17 cellular contexts compared by ENCODE assay signal in the genomic region with DNA sequence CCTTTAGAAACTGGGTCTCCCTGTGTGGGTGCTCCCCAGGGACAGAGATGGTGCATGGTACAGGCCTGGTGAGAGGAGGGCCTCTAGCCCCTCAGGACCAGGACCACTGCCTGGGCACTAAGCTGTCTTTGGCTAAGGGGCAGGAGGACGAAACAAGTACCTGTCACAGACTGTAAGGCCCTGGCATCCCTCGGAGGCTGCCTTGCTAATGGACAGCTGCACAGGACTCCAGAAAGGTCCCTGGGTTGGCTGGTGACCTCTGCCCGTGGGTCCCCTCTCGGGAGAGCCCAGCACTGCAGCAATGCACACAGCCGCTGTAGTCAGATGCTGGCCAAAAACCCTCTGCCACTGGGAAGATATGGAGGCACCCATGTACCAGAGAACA. TPM values are rescaled to one million over a fixed set of nuclear protein-coding genes. Genes with fewer than 3 reads are reported as not detected.
DNase-seq lines count a peak whose midpoint lies in the region; ATAC-seq and TF ChIP-seq lines count a peak whose summit lies in the region.
"Had no signal": no experiment of that assay in that cellular context is flagged by ENCODE, and none has a peak within 500 bp of the region (broad histone marks: within the 10 kb centered on the region; RNA-seq: fewer than 3 reads in every experiment).

No MANE protein-coding gene starts in this region.

- ATAC-seq in GM18498 (IDR thresholded peaks at IDR 0.05; ENCODE audit: unreplicated experiment), result no peak
- ATAC-seq: CD8-positive, alpha-beta T cell; naive thymus-derived CD4-positive, alpha-beta T cell had no signal

- H3K4me2 ChIP-seq in neuronal stem cell (ENCODE audit: insufficient read depth, low read length, poor library complexity, severe bottlenecking) (no peak overlapping the region), smooth muscle cell (no peak overlapping the region)

- no peak overlapping the region for H2BK5ac ChIP-seq in neuronal stem cell (ENCODE audit: low read length)

- H2BK15ac ChIP-seq in neuronal stem cell (ENCODE audit: low read length), result no peak overlapping the region

- H4K91ac ChIP-seq in neuronal stem cell (ENCODE audit: low read depth, low read length, poor library complexity), result no peak overlapping the region

- TF ChIP-seq CTCF in Peyer's patch (IDR thresholded peaks at IDR 0.05) (no peak), smooth muscle cell (IDR thresholded peaks at IDR 0.05; ENCODE audit: borderline replicate concordance, insufficient read depth, poor library complexity, severe bottlenecking) (no peak)

- H3K27ac ChIP-seq in Peyer's patch (peak overlapping the region in 3 of 4 donors; percentile 27 to 86 (median 82)), neuronal stem cell (replicated peaks; ENCODE audit: low read length) (no peak overlapping the region), urinary bladder (ENCODE audit: low read depth) (peak overlapping the region; percentile 38), smooth muscle cell (ENCODE audit: low read depth) (no peak overlapping the region)
- H3K27ac ChIP-seq: SK-N-MC had no signal

- H3K4ac ChIP-seq in neuronal stem cell (ENCODE audit: low read length), result no peak overlapping the region

- no peak overlapping the region for H3K14ac ChIP-seq in neuronal stem cell (ENCODE audit: low read length)

- DNase-seq in Peyer's patch (no peak), neuronal stem cell (ENCODE audit: low spot score) (no peak), epidermal melanocyte (ENCODE audit: insufficient read length, low spot score) (no peak), smooth muscle cell (lab: John Stamatoyannopoulos, UW; ENCODE audit: unreplicated experiment) (no peak)
- DNase-seq: activated T-cell treated with anti-CD3 and anti-CD28 coated beads, Interleukin-2, amount 50 U/mL, for 24 hours; CD8-positive, alpha-beta T cell; colonic mucosa; erythroblast; naive thymus-derived CD4-positive, alpha-beta T cell; retina; stimulated activated CD4-positive, alpha-beta T cell treated with anti-CD3 and anti-CD28 coated beads, Interleukin-4, amount 100 ng/mL, for 1 hour had no signal

- H3K9ac ChIP-seq in endocrine pancreas (ENCODE audit: control insufficient read depth, insufficient read depth, low read length) (peak overlapping the region; percentile 5), neuronal stem cell (ENCODE audit: low read depth, low read length, poor library complexity) (no peak overlapping the region), smooth muscle cell (ENCODE audit: low read depth) (no peak overlapping the region)

- no peak for TF ChIP-seq POLR2A in Peyer's patch (IDR thresholded peaks at IDR 0.05)

- peaks cover 6% of the 10 kb centered on the region for H3K79me2 ChIP-seq in smooth muscle cell (ENCODE audit: low read depth)

- no peak overlapping the region for H2AFZ ChIP-seq in neuronal stem cell (ENCODE audit: low read length)
- H2AFZ ChIP-seq in smooth muscle cell (ENCODE audit: low read depth), result no peak overlapping the region

- H3K9me3 ChIP-seq in Peyer's patch (no peaks in the 10 kb centered on the region), endocrine pancreas (ENCODE audit: control insufficient read depth, low read length) (no peaks in the 10 kb centered on the region), neuronal stem cell (replicated peaks in 1 of 2; ENCODE audit: control insufficient read depth in 2 of 2, insufficient read depth in 1 of 2, low read depth in 1 of 2, low read length in 2 of 2) (no peaks in the 10 kb centered on the region), smooth muscle cell (replicated peaks; ENCODE audit: low read depth) (no peaks in the 10 kb centered on the region)
- H3K9me3 ChIP-seq: colonic mucosa, HAP-1 had no signal

- H3K4me3 ChIP-seq in Peyer's patch (no peak overlapping the region), endocrine pancreas (ENCODE audit: control insufficient read depth, insufficient read depth, low read length) (no peak overlapping the region), neuronal stem cell (ENCODE audit: low read length in 2 of 2) (no peak overlapping the region), urinary bladder (ENCODE audit: low read depth, low read length) (no peak overlapping the region), smooth muscle cell (no peak overlapping the region)
- H3K4me3 ChIP-seq: colonic mucosa, HAP-1, K562, SK-N-MC had no signal

- peak overlapping the region; percentile 11 for H2AK5ac ChIP-seq in neuronal stem cell (ENCODE audit: low read depth, low read length)

- no peak overlapping the region for H2BK12ac ChIP-seq in neuronal stem cell (ENCODE audit: low read length)

- no peak overlapping the region for H4K8ac ChIP-seq in neuronal stem cell (ENCODE audit: low read depth, low read length)

- peak overlapping the region; percentile 19 for H3K23ac ChIP-seq in neuronal stem cell (ENCODE audit: low read depth, low read length, poor library complexity)

- peaks cover 27% of the 10 kb centered on the region for H4K20me1 ChIP-seq in smooth muscle cell (ENCODE audit: low read depth)

- peak overlapping the region; percentile 16 for H3K18ac ChIP-seq in neuronal stem cell (ENCODE audit: low read length)

- H3K4me1 ChIP-seq in Peyer's patch, result peaks cover 0 to 59% (median 9%) of the 10 kb centered on the region in 4 donors
- H3K4me1 ChIP-seq in endocrine pancreas (ENCODE audit: control insufficient read depth, insufficient read depth, low read length), result no peaks in the 10 kb centered on the region
- H3K4me1 ChIP-seq in neuronal stem cell (ENCODE audit: control insufficient read depth in 2 of 2, insufficient read depth in 1 of 2, low read depth in 1 of 2, low read length in 2 of 2), result peaks cover 16 to 39% of the 10 kb centered on the region in 2 donors
- H3K4me1 ChIP-seq in urinary bladder (ENCODE audit: insufficient read depth), result peaks cover 7% of the 10 kb centered on the region
- peaks cover 19% of the 10 kb centered on the region for H3K4me1 ChIP-seq in smooth muscle cell (ENCODE audit: low read depth)

- H3K27me3 ChIP-seq in Peyer's patch (no peaks in the 10 kb centered on the region), endocrine pancreas (ENCODE audit: control insufficient read depth, insufficient read depth, low read length) (no peaks in the 10 kb centered on the region), neuronal stem cell (ENCODE audit: control insufficient read depth in 3 of 3, insufficient read depth in 3 of 3, low read depth in 1 of 3, low read length in 3 of 3) (no peaks in the 10 kb centered on the region), smooth muscle cell (ENCODE audit: low read depth) (no peaks in the 10 kb centered on the region)
- H3K27me3 ChIP-seq: colonic mucosa had no signal

- H3K79me1 ChIP-seq in neuronal stem cell (ENCODE audit: low read depth, low read length), result peaks cover 42% of the 10 kb centered on the region

- no CpG with 5 or more reads among the region's 5 CpGs for WGBS in neuronal stem cell (ENCODE audit: extremely low coverage in 2 of 2, insufficient read length in 2 of 2, insufficient replicate concordance in 1 of 2), 2 donors
- WGBS in urinary bladder, result 88% methylated on average over 5 of the region's 5 CpGs
- WGBS in smooth muscle cell (ENCODE audit: low lambda C conversion rate), result 88% methylated on average over 5 of the region's 5 CpGs

- H3K36me3 ChIP-seq in Peyer's patch (no peaks in the 10 kb centered on the region), endocrine pancreas (ENCODE audit: control insufficient read depth, insufficient read depth, low read length) (no peaks in the 10 kb centered on the region), neuronal stem cell (replicated peaks in 1 of 2; ENCODE audit: control insufficient read depth in 2 of 2, insufficient read depth in 2 of 2, low read length in 2 of 2) (peaks cover 0 to 77% of the 10 kb centered on the region in 2 donors), urinary bladder (ENCODE audit: insufficient read depth) (no peaks in the 10 kb centered on the region), smooth muscle cell (ENCODE audit: low read depth) (no peaks in the 10 kb centered on the region)
- H3K36me3 ChIP-seq: colonic mucosa had no signal

- peaks cover 3% of the 10 kb centered on the region for H3F3A ChIP-seq in smooth muscle cell (ENCODE audit: low read depth)

- no peak overlapping the region for H2BK120ac ChIP-seq in neuronal stem cell (ENCODE audit: low read depth, low read length)

RNA-seq across cellular contexts. Expression of a gene that starts 14.3 kb away (rescaled TPM):
- total RNA-seq in Peyer's patch (10 to 100 TPM; 16.5 to 52.0 (median 40.2) TPM), urinary bladder (16.9 TPM), smooth muscle cell (9.3 and 11.3 TPM in 2 replicates)
- 32.8 TPM for polyA plus RNA-seq in neuronal stem cell (2013, experiment 1 of 2)
- 32.8 TPM for polyA plus RNA-seq in neuronal stem cell (2013, experiment 2 of 2)
- polyA plus RNA-seq in urinary bladder (40.0 TPM), smooth muscle cell (13.0 and 17.6 TPM in 2 replicates)

Comparison
In these comparisons a context has a peak if more than half of its experiments do, and no peak if none do; other contexts are left out.
1. H3K27ac ChIP-seq: peak in Peyer's patch (3 of 4) and urinary bladder (single experiment); none in neuronal stem cell (single experiment) and smooth muscle cell (single experiment).